ENCODE assay signal across 1 cellular context in the genomic region with DNA sequence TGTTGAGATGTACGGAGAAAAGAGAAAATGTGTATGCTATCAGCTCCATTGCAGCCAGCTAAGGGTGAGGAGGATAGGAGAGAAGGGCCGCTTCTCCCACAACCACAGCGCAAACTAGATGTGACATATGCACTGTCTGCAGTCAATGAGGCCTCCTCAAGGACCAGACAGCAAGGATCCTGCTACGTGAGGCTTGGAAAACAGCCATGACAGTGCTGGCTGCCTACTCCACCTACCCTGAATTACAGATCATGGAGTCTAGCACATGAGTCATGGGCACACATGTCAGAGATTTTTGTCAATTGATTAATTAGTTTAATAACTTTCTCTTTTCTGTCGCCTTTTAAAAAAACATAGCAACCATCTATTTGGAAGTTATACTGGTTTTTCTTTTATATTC.
TF ChIP-seq lines count a peak whose summit lies in the region.

No MANE protein-coding gene starts in this region.

TF ChIP-seq in K562, 482 proteins besides CTCF, POLR2A, EP300 and RAD21 (continued from another document):
- TF ChIP-seq, protein P1, sequence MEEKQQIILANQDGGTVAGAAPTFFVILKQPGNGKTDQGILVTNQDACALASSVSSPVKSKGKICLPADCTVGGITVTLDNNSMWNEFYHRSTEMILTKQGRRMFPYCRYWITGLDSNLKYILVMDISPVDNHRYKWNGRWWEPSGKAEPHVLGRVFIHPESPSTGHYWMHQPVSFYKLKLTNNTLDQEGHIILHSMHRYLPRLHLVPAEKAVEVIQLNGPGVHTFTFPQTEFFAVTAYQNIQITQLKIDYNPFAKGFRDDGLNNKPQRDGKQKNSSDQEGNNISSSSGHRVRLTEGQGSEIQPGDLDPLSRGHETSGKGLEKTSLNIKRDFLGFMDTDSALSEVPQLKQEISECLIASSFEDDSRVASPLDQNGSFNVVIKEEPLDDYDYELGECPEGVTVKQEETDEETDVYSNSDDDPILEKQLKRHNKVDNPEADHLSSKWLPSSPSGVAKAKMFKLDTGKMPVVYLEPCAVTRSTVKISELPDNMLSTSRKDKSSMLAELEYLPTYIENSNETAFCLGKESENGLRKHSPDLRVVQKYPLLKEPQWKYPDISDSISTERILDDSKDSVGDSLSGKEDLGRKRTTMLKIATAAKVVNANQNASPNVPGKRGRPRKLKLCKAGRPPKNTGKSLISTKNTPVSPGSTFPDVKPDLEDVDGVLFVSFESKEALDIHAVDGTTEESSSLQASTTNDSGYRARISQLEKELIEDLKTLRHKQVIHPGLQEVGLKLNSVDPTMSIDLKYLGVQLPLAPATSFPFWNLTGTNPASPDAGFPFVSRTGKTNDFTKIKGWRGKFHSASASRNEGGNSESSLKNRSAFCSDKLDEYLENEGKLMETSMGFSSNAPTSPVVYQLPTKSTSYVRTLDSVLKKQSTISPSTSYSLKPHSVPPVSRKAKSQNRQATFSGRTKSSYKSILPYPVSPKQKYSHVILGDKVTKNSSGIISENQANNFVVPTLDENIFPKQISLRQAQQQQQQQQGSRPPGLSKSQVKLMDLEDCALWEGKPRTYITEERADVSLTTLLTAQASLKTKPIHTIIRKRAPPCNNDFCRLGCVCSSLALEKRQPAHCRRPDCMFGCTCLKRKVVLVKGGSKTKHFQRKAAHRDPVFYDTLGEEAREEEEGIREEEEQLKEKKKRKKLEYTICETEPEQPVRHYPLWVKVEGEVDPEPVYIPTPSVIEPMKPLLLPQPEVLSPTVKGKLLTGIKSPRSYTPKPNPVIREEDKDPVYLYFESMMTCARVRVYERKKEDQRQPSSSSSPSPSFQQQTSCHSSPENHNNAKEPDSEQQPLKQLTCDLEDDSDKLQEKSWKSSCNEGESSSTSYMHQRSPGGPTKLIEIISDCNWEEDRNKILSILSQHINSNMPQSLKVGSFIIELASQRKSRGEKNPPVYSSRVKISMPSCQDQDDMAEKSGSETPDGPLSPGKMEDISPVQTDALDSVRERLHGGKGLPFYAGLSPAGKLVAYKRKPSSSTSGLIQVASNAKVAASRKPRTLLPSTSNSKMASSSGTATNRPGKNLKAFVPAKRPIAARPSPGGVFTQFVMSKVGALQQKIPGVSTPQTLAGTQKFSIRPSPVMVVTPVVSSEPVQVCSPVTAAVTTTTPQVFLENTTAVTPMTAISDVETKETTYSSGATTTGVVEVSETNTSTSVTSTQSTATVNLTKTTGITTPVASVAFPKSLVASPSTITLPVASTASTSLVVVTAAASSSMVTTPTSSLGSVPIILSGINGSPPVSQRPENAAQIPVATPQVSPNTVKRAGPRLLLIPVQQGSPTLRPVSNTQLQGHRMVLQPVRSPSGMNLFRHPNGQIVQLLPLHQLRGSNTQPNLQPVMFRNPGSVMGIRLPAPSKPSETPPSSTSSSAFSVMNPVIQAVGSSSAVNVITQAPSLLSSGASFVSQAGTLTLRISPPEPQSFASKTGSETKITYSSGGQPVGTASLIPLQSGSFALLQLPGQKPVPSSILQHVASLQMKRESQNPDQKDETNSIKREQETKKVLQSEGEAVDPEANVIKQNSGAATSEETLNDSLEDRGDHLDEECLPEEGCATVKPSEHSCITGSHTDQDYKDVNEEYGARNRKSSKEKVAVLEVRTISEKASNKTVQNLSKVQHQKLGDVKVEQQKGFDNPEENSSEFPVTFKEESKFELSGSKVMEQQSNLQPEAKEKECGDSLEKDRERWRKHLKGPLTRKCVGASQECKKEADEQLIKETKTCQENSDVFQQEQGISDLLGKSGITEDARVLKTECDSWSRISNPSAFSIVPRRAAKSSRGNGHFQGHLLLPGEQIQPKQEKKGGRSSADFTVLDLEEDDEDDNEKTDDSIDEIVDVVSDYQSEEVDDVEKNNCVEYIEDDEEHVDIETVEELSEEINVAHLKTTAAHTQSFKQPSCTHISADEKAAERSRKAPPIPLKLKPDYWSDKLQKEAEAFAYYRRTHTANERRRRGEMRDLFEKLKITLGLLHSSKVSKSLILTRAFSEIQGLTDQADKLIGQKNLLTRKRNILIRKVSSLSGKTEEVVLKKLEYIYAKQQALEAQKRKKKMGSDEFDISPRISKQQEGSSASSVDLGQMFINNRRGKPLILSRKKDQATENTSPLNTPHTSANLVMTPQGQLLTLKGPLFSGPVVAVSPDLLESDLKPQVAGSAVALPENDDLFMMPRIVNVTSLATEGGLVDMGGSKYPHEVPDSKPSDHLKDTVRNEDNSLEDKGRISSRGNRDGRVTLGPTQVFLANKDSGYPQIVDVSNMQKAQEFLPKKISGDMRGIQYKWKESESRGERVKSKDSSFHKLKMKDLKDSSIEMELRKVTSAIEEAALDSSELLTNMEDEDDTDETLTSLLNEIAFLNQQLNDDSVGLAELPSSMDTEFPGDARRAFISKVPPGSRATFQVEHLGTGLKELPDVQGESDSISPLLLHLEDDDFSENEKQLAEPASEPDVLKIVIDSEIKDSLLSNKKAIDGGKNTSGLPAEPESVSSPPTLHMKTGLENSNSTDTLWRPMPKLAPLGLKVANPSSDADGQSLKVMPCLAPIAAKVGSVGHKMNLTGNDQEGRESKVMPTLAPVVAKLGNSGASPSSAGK (IDR thresholded peaks at IDR 0.05): no peak
- no peak for TF ChIP-seq FOS (IDR thresholded peaks at IDR 0.05; ENCODE audit: extremely low read depth, insufficient read length)
- no peak for TF ChIP-seq HSF4 (CRISPR knock-in tag; IDR thresholded peaks at IDR 0.05; ENCODE audit: borderline replicate concordance)
- TF ChIP-seq HNRNPLL (IDR thresholded peaks at IDR 0.05; ENCODE audit: low read depth, low read length, poor library complexity, severe bottlenecking): no peak
- no peak for TF ChIP-seq SNRNP70 (optimal IDR thresholded peaks at IDR 0.05; ENCODE audit: low read depth, low read length)
- no peak for TF ChIP-seq ZNF76 (CRISPR knock-in tag; IDR thresholded peaks at IDR 0.05; ENCODE audit: borderline replicate concordance)
- peak; percentile 74 for TF ChIP-seq MEIS2 (IDR thresholded peaks at IDR 0.05; ENCODE audit: partially characterized antibody)
- TF ChIP-seq NR2F6 (CRISPR knock-in tag; IDR thresholded peaks at IDR 0.05): no peak
- TF ChIP-seq, protein P2, sequence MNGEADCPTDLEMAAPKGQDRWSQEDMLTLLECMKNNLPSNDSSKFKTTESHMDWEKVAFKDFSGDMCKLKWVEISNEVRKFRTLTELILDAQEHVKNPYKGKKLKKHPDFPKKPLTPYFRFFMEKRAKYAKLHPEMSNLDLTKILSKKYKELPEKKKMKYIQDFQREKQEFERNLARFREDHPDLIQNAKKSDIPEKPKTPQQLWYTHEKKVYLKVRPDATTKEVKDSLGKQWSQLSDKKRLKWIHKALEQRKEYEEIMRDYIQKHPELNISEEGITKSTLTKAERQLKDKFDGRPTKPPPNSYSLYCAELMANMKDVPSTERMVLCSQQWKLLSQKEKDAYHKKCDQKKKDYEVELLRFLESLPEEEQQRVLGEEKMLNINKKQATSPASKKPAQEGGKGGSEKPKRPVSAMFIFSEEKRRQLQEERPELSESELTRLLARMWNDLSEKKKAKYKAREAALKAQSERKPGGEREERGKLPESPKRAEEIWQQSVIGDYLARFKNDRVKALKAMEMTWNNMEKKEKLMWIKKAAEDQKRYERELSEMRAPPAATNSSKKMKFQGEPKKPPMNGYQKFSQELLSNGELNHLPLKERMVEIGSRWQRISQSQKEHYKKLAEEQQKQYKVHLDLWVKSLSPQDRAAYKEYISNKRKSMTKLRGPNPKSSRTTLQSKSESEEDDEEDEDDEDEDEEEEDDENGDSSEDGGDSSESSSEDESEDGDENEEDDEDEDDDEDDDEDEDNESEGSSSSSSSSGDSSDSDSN (IDR thresholded peaks at IDR 0.05; ENCODE audit: borderline replicate concordance in 1 of 2, low read depth in 2 of 2, low read length in 2 of 2): no peak
- TF ChIP-seq ZNF696 (CRISPR knock-in tag; conservative IDR thresholded peaks at IDR 0.05): no peak
- TF ChIP-seq, protein P3, sequence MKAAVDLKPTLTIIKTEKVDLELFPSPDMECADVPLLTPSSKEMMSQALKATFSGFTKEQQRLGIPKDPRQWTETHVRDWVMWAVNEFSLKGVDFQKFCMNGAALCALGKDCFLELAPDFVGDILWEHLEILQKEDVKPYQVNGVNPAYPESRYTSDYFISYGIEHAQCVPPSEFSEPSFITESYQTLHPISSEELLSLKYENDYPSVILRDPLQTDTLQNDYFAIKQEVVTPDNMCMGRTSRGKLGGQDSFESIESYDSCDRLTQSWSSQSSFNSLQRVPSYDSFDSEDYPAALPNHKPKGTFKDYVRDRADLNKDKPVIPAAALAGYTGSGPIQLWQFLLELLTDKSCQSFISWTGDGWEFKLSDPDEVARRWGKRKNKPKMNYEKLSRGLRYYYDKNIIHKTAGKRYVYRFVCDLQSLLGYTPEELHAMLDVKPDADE (conservative IDR thresholded peaks at IDR 0.05; ENCODE audit: control insufficient read depth, low read depth, low read length): no peak
- no peak for TF ChIP-seq ELF1 (tag; IDR thresholded peaks at IDR 0.05)
- no peak for TF ChIP-seq ZBED1 (IDR thresholded peaks at IDR 0.05)
- TF ChIP-seq ZNF184 (CRISPR knock-in tag; IDR thresholded peaks at IDR 0.05): no peak
- no peak for TF ChIP-seq ARNT (IDR thresholded peaks at IDR 0.05)
- TF ChIP-seq POLR2H (tag; IDR thresholded peaks at IDR 0.05; ENCODE audit: low read depth): no peak
- TF ChIP-seq, protein P4, sequence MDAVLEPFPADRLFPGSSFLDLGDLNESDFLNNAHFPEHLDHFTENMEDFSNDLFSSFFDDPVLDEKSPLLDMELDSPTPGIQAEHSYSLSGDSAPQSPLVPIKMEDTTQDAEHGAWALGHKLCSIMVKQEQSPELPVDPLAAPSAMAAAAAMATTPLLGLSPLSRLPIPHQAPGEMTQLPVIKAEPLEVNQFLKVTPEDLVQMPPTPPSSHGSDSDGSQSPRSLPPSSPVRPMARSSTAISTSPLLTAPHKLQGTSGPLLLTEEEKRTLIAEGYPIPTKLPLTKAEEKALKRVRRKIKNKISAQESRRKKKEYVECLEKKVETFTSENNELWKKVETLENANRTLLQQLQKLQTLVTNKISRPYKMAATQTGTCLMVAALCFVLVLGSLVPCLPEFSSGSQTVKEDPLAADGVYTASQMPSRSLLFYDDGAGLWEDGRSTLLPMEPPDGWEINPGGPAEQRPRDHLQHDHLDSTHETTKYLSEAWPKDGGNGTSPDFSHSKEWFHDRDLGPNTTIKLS (IDR thresholded peaks at IDR 0.05; ENCODE audit: borderline replicate concordance, low read depth): no peak
- TF ChIP-seq TAL1 (IDR thresholded peaks at IDR 0.05): no peak
- TF ChIP-seq, protein P5, sequence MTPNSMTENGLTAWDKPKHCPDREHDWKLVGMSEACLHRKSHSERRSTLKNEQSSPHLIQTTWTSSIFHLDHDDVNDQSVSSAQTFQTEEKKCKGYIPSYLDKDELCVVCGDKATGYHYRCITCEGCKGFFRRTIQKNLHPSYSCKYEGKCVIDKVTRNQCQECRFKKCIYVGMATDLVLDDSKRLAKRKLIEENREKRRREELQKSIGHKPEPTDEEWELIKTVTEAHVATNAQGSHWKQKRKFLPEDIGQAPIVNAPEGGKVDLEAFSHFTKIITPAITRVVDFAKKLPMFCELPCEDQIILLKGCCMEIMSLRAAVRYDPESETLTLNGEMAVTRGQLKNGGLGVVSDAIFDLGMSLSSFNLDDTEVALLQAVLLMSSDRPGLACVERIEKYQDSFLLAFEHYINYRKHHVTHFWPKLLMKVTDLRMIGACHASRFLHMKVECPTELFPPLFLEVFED (CRISPR knock-in tag; conservative IDR thresholded peaks at IDR 0.05): no peak
- TF ChIP-seq MAFF (IDR thresholded peaks at IDR 0.05; ENCODE audit: low read length): no peak
- no peak for TF ChIP-seq ZFP30 (CRISPR knock-in tag; IDR thresholded peaks at IDR 0.05; ENCODE audit: borderline replicate concordance)
- TF ChIP-seq POLR3A (IDR thresholded peaks at IDR 0.05; ENCODE audit: borderline replicate concordance, extremely low read depth, insufficient read depth, insufficient read length): no peak
- TF ChIP-seq FOXJ3 (CRISPR knock-in tag; IDR thresholded peaks at IDR 0.05): no peak
- TF ChIP-seq, protein P6, sequence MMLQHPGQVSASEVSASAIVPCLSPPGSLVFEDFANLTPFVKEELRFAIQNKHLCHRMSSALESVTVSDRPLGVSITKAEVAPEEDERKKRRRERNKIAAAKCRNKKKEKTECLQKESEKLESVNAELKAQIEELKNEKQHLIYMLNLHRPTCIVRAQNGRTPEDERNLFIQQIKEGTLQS (IDR thresholded peaks at IDR 0.05): peak; percentile 32; the same call in 1 of the 2 replicates
- TF ChIP-seq, protein P6 (CRISPR knock-in tag; conservative IDR thresholded peaks at IDR 0.05): no peak
- TF ChIP-seq CBFB (CRISPR knock-in tag; IDR thresholded peaks at IDR 0.05): 0 out of 2 replicates have a peak, but pooled peaks have one; percentile 44
- TF ChIP-seq RBM17 (IDR thresholded peaks at IDR 0.05; ENCODE audit: borderline replicate concordance, low read depth, low read length): no peak
- TF ChIP-seq ZFPM2 (CRISPR knock-in tag; IDR thresholded peaks at IDR 0.05): no peak
- TF ChIP-seq, protein P7, sequence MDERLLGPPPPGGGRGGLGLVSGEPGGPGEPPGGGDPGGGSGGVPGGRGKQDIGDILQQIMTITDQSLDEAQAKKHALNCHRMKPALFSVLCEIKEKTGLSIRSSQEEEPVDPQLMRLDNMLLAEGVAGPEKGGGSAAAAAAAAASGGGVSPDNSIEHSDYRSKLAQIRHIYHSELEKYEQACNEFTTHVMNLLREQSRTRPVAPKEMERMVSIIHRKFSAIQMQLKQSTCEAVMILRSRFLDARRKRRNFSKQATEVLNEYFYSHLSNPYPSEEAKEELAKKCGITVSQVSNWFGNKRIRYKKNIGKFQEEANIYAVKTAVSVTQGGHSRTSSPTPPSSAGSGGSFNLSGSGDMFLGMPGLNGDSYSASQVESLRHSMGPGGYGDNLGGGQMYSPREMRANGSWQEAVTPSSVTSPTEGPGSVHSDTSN (CRISPR knock-in tag; IDR thresholded peaks at IDR 0.05; ENCODE audit: low read depth): no peak
- TF ChIP-seq, protein P7 (tag; conservative IDR thresholded peaks at IDR 0.05; ENCODE audit: low read depth): peak; percentile 57
- TF ChIP-seq ZC3H11A (IDR thresholded peaks at IDR 0.05; ENCODE audit: low read depth, low read length): no peak
